Comparison of ENCODE assay signal across 1 cellular context in the genomic region with DNA sequence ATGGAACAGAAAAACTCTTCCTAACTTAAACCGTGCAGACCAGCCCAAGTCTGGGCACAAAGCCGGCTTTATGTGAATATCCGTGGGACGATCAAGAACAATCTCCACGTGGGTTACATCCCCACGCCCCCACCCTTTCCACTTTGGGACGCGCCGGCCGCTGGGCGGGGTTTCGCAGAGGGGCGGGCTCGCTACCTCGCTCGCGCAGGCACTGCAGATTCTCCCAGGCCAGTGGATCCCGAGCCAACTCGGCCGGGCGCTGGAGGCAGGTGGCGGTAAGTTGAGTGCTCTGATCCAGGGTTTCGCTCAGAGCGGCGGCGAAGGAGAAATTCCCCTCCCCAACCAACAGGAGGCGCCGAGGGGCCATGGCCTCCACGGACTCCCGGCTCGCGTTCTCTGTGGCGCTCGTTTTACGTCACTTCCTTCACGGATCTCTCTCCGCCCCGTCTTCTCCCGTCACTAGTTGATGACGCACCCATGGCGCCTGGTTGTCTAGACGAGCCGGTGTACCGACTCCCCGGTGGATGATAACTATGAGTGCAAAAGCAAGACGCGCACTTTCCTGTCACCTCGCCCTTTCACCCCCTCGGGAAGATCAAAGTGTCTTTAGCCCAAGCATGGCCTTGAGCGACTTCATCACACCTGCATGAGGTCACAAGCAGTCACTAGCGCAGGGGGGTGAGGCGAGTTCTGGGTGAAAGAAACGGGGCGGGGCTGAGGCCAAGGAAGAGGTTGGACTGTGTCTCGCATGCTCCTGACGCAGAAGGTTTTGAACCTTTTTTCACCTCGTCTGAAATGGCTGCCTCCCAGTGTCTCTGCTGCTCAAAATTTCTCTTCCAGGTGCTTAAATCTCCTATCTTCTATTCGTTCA.
TF ChIP-seq lines count a peak whose summit lies in the region.

A gene with protein sequence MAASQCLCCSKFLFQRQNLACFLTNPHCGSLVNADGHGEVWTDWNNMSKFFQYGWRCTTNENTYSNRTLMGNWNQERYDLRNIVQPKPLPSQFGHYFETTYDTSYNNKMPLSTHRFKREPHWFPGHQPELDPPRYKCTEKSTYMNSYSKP (plus strand): TSS at position 776 of the 871 bp plus-strand sequence. CDS start 20 bp downstream, at position 796.
A gene with protein sequence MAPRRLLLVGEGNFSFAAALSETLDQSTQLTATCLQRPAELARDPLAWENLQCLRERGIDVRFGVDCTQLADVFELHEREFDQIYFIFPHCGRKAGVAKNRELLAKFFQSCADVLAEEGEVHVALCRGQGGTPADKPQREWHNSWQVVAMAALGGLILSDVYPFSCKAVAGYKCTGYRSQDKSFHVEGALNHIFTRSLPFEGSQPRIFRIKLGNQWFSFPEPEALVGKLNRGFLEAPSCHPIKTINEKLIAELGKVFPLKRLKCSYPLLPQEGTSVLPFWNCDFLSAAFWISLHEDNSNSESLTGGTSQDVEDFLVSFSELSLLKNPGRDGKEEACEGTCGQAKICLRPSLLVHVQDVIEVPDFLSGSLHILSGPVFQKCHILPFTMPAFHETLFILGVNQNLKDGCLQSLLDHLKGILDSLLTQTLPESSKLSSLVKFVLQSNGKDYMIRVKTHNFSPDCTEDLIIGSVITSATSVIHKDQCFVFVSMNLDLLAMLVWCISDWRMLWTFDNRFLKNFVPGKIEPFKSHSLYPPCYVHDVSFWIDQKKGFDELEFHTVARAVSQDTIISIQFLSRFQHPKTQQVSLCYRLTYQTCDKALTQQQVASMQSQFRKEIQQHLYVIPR (minus strand): TSS at position 400 of the 871 bp plus-strand sequence. CDS start 33 bp downstream, at position 367.

TF ChIP-seq in K562, 482 proteins besides CTCF, POLR2A, EP300 and RAD21 (continued from another document and continues in another):
- TF ChIP-seq XRCC4 (IDR thresholded peaks at IDR 0.05; ENCODE audit: extremely low read depth, insufficient read depth, insufficient read length) (no peak), EHMT2 (IDR thresholded peaks at IDR 0.05) (no peak), LARP7 (IDR thresholded peaks at IDR 0.05) (no peak), ZNF41 (CRISPR knock-in tag; conservative IDR thresholded peaks at IDR 0.05) (no peak), NCOA6 (IDR thresholded peaks at IDR 0.05) (no peak), RCOR1 (IDR thresholded peaks at IDR 0.05; ENCODE audit: borderline replicate concordance in 1 of 2, low read depth in 2 of 2, low read length in 2 of 2) (peak in 1 of 2 experiments; percentile 21; a peak in 1 of 4 replicates), KDM1A (IDR thresholded peaks at IDR 0.05) (no peak), TAF15 (IDR thresholded peaks at IDR 0.05; ENCODE audit: low read depth, low read length) (no peak), NFATC3 (IDR thresholded peaks at IDR 0.05) (no peak), FOXK2 (conservative IDR thresholded peaks at IDR 0.05 in 1 of 2, IDR thresholded peaks at IDR 0.05 in 1 of 2; ENCODE audit: low read depth in 2 of 2) (peak; percentile 82 to 90), KLF16 (IDR thresholded peaks at IDR 0.05) (peak; percentile 69), POLR2AphosphoS2 (IDR thresholded peaks at IDR 0.05; ENCODE audit: low read length) (peak; percentile 66; the same call in 1 of the 2 replicates), ZC3H8 (IDR thresholded peaks at IDR 0.05) (no peak), CREB1 (IDR thresholded peaks at IDR 0.05) (peak; percentile 99), CREB1 (CRISPR knock-in tag; IDR thresholded peaks at IDR 0.05) (peak; percentile 99), ZFP30 (CRISPR knock-in tag; IDR thresholded peaks at IDR 0.05; ENCODE audit: borderline replicate concordance) (no peak), KAT7 (CRISPR knock-in tag; IDR thresholded peaks at IDR 0.05; ENCODE audit: borderline replicate concordance) (peak; percentile 81; the same call in 1 of the 2 replicates), ZNF212 (CRISPR knock-in tag; IDR thresholded peaks at IDR 0.05) (no peak)
- TF ChIP-seq, protein P1, sequence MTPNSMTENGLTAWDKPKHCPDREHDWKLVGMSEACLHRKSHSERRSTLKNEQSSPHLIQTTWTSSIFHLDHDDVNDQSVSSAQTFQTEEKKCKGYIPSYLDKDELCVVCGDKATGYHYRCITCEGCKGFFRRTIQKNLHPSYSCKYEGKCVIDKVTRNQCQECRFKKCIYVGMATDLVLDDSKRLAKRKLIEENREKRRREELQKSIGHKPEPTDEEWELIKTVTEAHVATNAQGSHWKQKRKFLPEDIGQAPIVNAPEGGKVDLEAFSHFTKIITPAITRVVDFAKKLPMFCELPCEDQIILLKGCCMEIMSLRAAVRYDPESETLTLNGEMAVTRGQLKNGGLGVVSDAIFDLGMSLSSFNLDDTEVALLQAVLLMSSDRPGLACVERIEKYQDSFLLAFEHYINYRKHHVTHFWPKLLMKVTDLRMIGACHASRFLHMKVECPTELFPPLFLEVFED (CRISPR knock-in tag; conservative IDR thresholded peaks at IDR 0.05): 0 out of 2 replicates have a peak, but pooled peaks have one; percentile 21
- TF ChIP-seq, protein P2, sequence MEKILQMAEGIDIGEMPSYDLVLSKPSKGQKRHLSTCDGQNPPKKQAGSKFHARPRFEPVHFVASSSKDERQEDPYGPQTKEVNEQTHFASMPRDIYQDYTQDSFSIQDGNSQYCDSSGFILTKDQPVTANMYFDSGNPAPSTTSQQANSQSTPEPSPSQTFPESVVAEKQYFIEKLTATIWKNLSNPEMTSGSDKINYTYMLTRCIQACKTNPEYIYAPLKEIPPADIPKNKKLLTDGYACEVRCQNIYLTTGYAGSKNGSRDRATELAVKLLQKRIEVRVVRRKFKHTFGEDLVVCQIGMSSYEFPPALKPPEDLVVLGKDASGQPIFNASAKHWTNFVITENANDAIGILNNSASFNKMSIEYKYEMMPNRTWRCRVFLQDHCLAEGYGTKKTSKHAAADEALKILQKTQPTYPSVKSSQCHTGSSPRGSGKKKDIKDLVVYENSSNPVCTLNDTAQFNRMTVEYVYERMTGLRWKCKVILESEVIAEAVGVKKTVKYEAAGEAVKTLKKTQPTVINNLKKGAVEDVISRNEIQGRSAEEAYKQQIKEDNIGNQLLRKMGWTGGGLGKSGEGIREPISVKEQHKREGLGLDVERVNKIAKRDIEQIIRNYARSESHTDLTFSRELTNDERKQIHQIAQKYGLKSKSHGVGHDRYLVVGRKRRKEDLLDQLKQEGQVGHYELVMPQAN (IDR thresholded peaks at IDR 0.05; ENCODE audit: borderline replicate concordance): peak; percentile 13
- TF ChIP-seq, protein P3, sequence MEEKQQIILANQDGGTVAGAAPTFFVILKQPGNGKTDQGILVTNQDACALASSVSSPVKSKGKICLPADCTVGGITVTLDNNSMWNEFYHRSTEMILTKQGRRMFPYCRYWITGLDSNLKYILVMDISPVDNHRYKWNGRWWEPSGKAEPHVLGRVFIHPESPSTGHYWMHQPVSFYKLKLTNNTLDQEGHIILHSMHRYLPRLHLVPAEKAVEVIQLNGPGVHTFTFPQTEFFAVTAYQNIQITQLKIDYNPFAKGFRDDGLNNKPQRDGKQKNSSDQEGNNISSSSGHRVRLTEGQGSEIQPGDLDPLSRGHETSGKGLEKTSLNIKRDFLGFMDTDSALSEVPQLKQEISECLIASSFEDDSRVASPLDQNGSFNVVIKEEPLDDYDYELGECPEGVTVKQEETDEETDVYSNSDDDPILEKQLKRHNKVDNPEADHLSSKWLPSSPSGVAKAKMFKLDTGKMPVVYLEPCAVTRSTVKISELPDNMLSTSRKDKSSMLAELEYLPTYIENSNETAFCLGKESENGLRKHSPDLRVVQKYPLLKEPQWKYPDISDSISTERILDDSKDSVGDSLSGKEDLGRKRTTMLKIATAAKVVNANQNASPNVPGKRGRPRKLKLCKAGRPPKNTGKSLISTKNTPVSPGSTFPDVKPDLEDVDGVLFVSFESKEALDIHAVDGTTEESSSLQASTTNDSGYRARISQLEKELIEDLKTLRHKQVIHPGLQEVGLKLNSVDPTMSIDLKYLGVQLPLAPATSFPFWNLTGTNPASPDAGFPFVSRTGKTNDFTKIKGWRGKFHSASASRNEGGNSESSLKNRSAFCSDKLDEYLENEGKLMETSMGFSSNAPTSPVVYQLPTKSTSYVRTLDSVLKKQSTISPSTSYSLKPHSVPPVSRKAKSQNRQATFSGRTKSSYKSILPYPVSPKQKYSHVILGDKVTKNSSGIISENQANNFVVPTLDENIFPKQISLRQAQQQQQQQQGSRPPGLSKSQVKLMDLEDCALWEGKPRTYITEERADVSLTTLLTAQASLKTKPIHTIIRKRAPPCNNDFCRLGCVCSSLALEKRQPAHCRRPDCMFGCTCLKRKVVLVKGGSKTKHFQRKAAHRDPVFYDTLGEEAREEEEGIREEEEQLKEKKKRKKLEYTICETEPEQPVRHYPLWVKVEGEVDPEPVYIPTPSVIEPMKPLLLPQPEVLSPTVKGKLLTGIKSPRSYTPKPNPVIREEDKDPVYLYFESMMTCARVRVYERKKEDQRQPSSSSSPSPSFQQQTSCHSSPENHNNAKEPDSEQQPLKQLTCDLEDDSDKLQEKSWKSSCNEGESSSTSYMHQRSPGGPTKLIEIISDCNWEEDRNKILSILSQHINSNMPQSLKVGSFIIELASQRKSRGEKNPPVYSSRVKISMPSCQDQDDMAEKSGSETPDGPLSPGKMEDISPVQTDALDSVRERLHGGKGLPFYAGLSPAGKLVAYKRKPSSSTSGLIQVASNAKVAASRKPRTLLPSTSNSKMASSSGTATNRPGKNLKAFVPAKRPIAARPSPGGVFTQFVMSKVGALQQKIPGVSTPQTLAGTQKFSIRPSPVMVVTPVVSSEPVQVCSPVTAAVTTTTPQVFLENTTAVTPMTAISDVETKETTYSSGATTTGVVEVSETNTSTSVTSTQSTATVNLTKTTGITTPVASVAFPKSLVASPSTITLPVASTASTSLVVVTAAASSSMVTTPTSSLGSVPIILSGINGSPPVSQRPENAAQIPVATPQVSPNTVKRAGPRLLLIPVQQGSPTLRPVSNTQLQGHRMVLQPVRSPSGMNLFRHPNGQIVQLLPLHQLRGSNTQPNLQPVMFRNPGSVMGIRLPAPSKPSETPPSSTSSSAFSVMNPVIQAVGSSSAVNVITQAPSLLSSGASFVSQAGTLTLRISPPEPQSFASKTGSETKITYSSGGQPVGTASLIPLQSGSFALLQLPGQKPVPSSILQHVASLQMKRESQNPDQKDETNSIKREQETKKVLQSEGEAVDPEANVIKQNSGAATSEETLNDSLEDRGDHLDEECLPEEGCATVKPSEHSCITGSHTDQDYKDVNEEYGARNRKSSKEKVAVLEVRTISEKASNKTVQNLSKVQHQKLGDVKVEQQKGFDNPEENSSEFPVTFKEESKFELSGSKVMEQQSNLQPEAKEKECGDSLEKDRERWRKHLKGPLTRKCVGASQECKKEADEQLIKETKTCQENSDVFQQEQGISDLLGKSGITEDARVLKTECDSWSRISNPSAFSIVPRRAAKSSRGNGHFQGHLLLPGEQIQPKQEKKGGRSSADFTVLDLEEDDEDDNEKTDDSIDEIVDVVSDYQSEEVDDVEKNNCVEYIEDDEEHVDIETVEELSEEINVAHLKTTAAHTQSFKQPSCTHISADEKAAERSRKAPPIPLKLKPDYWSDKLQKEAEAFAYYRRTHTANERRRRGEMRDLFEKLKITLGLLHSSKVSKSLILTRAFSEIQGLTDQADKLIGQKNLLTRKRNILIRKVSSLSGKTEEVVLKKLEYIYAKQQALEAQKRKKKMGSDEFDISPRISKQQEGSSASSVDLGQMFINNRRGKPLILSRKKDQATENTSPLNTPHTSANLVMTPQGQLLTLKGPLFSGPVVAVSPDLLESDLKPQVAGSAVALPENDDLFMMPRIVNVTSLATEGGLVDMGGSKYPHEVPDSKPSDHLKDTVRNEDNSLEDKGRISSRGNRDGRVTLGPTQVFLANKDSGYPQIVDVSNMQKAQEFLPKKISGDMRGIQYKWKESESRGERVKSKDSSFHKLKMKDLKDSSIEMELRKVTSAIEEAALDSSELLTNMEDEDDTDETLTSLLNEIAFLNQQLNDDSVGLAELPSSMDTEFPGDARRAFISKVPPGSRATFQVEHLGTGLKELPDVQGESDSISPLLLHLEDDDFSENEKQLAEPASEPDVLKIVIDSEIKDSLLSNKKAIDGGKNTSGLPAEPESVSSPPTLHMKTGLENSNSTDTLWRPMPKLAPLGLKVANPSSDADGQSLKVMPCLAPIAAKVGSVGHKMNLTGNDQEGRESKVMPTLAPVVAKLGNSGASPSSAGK (IDR thresholded peaks at IDR 0.05): peak; percentile 66
- TF ChIP-seq, protein P4, sequence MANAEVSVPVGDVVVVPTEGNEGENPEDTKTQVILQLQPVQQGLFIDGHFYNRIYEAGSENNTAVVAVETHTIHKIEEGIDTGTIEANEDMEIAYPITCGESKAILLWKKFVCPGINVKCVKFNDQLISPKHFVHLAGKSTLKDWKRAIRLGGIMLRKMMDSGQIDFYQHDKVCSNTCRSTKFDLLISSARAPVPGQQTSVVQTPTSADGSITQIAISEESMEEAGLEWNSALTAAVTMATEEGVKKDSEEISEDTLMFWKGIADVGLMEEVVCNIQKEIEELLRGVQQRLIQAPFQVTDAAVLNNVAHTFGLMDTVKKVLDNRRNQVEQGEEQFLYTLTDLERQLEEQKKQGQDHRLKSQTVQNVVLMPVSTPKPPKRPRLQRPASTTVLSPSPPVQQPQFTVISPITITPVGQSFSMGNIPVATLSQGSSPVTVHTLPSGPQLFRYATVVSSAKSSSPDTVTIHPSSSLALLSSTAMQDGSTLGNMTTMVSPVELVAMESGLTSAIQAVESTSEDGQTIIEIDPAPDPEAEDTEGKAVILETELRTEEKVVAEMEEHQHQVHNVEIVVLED (CRISPR knock-in tag; IDR thresholded peaks at IDR 0.05): no peak
- TF ChIP-seq, protein P5, sequence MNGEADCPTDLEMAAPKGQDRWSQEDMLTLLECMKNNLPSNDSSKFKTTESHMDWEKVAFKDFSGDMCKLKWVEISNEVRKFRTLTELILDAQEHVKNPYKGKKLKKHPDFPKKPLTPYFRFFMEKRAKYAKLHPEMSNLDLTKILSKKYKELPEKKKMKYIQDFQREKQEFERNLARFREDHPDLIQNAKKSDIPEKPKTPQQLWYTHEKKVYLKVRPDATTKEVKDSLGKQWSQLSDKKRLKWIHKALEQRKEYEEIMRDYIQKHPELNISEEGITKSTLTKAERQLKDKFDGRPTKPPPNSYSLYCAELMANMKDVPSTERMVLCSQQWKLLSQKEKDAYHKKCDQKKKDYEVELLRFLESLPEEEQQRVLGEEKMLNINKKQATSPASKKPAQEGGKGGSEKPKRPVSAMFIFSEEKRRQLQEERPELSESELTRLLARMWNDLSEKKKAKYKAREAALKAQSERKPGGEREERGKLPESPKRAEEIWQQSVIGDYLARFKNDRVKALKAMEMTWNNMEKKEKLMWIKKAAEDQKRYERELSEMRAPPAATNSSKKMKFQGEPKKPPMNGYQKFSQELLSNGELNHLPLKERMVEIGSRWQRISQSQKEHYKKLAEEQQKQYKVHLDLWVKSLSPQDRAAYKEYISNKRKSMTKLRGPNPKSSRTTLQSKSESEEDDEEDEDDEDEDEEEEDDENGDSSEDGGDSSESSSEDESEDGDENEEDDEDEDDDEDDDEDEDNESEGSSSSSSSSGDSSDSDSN (IDR thresholded peaks at IDR 0.05; ENCODE audit: borderline replicate concordance in 1 of 2, low read depth in 2 of 2, low read length in 2 of 2): peak; percentile 70 to 81; a peak in 1 of 4 replicates
